Comparison of ENCODE assay signal across 4 cellular contexts in the genomic region with DNA sequence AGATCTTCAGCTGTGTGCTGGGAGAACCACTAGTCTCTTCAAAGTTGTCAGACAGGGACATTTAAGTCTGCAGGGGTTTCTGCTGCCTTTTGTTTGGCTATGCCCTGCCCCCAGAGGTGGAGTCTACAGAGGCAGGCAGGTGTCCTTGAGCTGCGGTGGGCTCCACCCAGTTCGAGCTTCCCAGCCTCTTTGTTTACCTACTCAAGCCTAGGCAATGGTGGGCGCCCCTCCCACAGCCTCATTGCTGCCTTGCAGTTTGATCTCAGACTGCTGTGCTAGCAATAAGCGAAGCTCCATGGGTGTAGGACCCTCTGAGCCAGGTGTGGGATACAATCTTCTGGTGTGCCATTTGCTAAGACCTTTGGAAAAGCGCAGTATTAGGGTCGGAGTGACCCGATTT. TPM values are rescaled to one million over a fixed set of nuclear protein-coding genes. Genes with fewer than 3 reads are reported as not detected.
"Had no signal": no experiment of that assay in that cellular context is flagged by ENCODE, and none has a peak within 500 bp of the region (broad histone marks: within the 10 kb centered on the region; RNA-seq: fewer than 3 reads in every experiment).

No MANE protein-coding gene starts in this region.

RNA-seq across cellular contexts. Expression of a gene that starts 54.4 kb away (rescaled TPM):
- total RNA-seq: HT-29, IMR-90, K562 had no signal
- polyA plus RNA-seq: IgD-negative memory B cell, IMR-90, K562 had no signal
